In genomic region chr1:248825909-248826760, GRCh38 we compare ENCODE assay signal across 1 cellular context.
TF ChIP-seq lines count a peak whose summit lies in the region.

TSS of gene SH3BP5L (minus strand) at chr1:248825915. CDS start at chr1:248824935, 980 bp downstream.

TF ChIP-seq in GM23338, 12 proteins besides CTCF, POLR2A, EP300 and RAD21 (continued from another document):
- no peak for TF ChIP-seq ZNF462 (CRISPR knock-in tag; IDR thresholded peaks at IDR 0.05)
